ENCODE assay signal across 1 cellular context in the genomic region with DNA sequence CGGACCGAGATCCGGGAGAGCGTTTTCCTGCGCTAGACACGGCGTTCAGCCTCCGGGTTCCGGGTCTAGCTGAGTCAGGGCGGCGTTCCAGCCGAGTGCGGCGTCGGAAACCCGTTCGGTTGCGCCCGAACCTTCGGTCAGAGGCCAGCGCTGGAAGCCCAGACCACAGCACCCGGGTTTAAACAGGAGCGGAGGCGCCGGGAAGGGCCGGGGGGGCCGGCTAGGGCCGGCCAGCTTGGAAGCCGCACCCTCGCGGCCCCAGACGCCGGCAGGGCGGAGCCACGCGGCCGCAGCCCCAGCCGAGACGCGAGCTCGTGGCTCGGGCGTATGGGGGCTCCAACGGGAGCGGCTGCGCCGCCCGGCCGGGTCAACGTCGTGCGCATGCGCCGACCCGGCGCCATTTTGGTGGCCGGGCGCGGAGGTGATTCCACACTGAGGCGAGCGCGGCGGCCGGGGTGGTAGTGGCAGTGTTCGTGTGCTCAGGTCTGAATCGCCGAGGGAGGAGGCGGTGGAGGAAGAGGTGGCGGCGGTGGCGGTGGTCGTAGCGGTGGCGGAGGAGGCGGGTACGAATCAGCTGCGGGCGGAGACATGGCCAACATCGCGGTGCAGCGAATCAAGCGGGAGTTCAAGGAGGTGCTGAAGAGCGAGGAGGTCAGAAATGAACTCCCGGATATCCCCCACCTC.
TF ChIP-seq lines count a peak whose summit lies in the region.

A gene with protein sequence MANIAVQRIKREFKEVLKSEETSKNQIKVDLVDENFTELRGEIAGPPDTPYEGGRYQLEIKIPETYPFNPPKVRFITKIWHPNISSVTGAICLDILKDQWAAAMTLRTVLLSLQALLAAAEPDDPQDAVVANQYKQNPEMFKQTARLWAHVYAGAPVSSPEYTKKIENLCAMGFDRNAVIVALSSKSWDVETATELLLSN (plus strand): TSS at position 397 of the 684 bp plus-strand sequence. CDS start 192 bp downstream, at position 589.

TF ChIP-seq in GM12878, 131 proteins besides CTCF, POLR2A, EP300 and RAD21 (continued from another document and continues in another):
- TF ChIP-seq TCF7 (IDR thresholded peaks at IDR 0.05; ENCODE audit: borderline replicate concordance) (no peak), CHD4 (IDR thresholded peaks at IDR 0.05) (no peak), PAX5 (IDR thresholded peaks at IDR 0.05; ENCODE audit: borderline replicate concordance, low read depth, low read length) (no peak), SMC3 (IDR thresholded peaks at IDR 0.05; ENCODE audit: borderline replicate concordance, low read length) (no peak), POU2F2 (IDR thresholded peaks at IDR 0.05; ENCODE audit: borderline replicate concordance, low read depth, low read length) (0 out of 3 replicates have a peak, but pooled peaks have one; percentile 43), SREBF2 (IDR thresholded peaks at IDR 0.05; ENCODE audit: low read length) (no peak), RBBP5 (conservative IDR thresholded peaks at IDR 0.05) (no peak), SPI1 (IDR thresholded peaks at IDR 0.05; ENCODE audit: borderline replicate concordance, insufficient read depth, low read depth, low read length) (no peak), CBX5 (IDR thresholded peaks at IDR 0.05; ENCODE audit: low read depth) (0 out of 2 replicates have a peak, but pooled peaks have one; percentile 50), POLR2AphosphoS2 (IDR thresholded peaks at IDR 0.05; ENCODE audit: low read depth, low read length) (peak; percentile 55; the same call in 1 of the 2 replicates), ZNF207 (IDR thresholded peaks at IDR 0.05; ENCODE audit: borderline replicate concordance) (0 out of 2 replicates have a peak, but pooled peaks have one; percentile 43), SUPT20H (IDR thresholded peaks at IDR 0.05; ENCODE audit: borderline replicate concordance, control insufficient read depth, low read depth, low read length) (no peak), SIN3A (IDR thresholded peaks at IDR 0.05; ENCODE audit: low read depth, low read length) (no peak; the same call in 1 of the 2 replicates), CHD1 (IDR thresholded peaks at IDR 0.05; ENCODE audit: low read depth, low read length) (no peak), CBX3 (IDR thresholded peaks at IDR 0.05; ENCODE audit: borderline replicate concordance, low read depth) (no peak), IKZF2 (IDR thresholded peaks at IDR 0.05) (no peak), DPF2 (IDR thresholded peaks at IDR 0.05) (0 out of 2 replicates have a peak, but pooled peaks have one; percentile 59), EED (IDR thresholded peaks at IDR 0.05; ENCODE audit: low read depth) (peak; percentile 20), FOXM1 (IDR thresholded peaks at IDR 0.05; ENCODE audit: low read depth, low read length) (no peak), BHLHE40 (IDR thresholded peaks at IDR 0.05; ENCODE audit: borderline replicate concordance in 1 of 2, low read depth in 2 of 2, low read length in 1 of 2) (peak in 1 of 2 experiments; percentile 77; a peak in 3 of 4 replicates), KLF5 (IDR thresholded peaks at IDR 0.05; ENCODE audit: partially characterized antibody) (peak; percentile 43), RUNX3 (IDR thresholded peaks at IDR 0.05; ENCODE audit: low read length) (peak; percentile 40), MYC (IDR thresholded peaks at IDR 0.05; ENCODE audit: insufficient read depth, insufficient read length, insufficient replicate concordance, low read length, severe bottlenecking) (peak; percentile 19), PML (IDR thresholded peaks at IDR 0.05; ENCODE audit: low read length) (no peak; the same call in 1 of the 2 replicates), NR2F1 (conservative IDR thresholded peaks at IDR 0.05) (peak; percentile 73), MYB (IDR thresholded peaks at IDR 0.05; ENCODE audit: borderline replicate concordance, low read depth, low read length) (no peak), FOS (IDR thresholded peaks at IDR 0.05; ENCODE audit: borderline replicate concordance, extremely low read depth, insufficient read length) (no peak), STAT1 (conservative IDR thresholded peaks at IDR 0.05) (no peak; the same call in 1 of the 2 replicates), SP1 (IDR thresholded peaks at IDR 0.05; ENCODE audit: low read depth, low read length) (peak; percentile 24), ZZZ3 (IDR thresholded peaks at IDR 0.05; ENCODE audit: control insufficient read depth, insufficient read length, low read depth) (no peak), ZNF24 (IDR thresholded peaks at IDR 0.05) (0 out of 2 replicates have a peak, but pooled peaks have one; percentile 29), MXI1 (IDR thresholded peaks at IDR 0.05; ENCODE audit: low read depth, low read length) (peak; percentile 79; the same call in 1 of the 2 replicates), NBN (IDR thresholded peaks at IDR 0.05) (peak; percentile 67; the same call in 1 of the 2 replicates), HCFC1 (IDR thresholded peaks at IDR 0.05; ENCODE audit: low read length) (0 out of 2 replicates have a peak, but pooled peaks have one; percentile 3), SMAD5 (IDR thresholded peaks at IDR 0.05; ENCODE audit: low read depth) (no peak), POLR2AphosphoS5 (IDR thresholded peaks at IDR 0.05; ENCODE audit: low read length) (peak; percentile 90)
- TF ChIP-seq, protein P1, sequence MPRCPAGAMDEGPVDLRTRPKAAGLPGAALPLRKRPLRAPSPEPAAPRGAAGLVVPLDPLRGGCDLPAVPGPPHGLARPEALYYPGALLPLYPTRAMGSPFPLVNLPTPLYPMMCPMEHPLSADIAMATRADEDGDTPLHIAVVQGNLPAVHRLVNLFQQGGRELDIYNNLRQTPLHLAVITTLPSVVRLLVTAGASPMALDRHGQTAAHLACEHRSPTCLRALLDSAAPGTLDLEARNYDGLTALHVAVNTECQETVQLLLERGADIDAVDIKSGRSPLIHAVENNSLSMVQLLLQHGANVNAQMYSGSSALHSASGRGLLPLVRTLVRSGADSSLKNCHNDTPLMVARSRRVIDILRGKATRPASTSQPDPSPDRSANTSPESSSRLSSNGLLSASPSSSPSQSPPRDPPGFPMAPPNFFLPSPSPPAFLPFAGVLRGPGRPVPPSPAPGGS (IDR thresholded peaks at IDR 0.05; ENCODE audit: borderline replicate concordance, insufficient read depth, low read depth, low read length, poor library complexity, severe bottlenecking) = peak; percentile 19
- TF ChIP-seq, protein P2, sequence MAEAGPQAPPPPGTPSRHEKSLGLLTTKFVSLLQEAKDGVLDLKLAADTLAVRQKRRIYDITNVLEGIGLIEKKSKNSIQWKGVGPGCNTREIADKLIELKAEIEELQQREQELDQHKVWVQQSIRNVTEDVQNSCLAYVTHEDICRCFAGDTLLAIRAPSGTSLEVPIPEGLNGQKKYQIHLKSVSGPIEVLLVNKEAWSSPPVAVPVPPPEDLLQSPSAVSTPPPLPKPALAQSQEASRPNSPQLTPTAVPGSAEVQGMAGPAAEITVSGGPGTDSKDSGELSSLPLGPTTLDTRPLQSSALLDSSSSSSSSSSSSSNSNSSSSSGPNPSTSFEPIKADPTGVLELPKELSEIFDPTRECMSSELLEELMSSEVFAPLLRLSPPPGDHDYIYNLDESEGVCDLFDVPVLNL (IDR thresholded peaks at IDR 0.05; ENCODE audit: low read depth, low read length) = 0 out of 2 replicates have a peak, but pooled peaks have one; percentile 37
- TF ChIP-seq, protein P3, sequence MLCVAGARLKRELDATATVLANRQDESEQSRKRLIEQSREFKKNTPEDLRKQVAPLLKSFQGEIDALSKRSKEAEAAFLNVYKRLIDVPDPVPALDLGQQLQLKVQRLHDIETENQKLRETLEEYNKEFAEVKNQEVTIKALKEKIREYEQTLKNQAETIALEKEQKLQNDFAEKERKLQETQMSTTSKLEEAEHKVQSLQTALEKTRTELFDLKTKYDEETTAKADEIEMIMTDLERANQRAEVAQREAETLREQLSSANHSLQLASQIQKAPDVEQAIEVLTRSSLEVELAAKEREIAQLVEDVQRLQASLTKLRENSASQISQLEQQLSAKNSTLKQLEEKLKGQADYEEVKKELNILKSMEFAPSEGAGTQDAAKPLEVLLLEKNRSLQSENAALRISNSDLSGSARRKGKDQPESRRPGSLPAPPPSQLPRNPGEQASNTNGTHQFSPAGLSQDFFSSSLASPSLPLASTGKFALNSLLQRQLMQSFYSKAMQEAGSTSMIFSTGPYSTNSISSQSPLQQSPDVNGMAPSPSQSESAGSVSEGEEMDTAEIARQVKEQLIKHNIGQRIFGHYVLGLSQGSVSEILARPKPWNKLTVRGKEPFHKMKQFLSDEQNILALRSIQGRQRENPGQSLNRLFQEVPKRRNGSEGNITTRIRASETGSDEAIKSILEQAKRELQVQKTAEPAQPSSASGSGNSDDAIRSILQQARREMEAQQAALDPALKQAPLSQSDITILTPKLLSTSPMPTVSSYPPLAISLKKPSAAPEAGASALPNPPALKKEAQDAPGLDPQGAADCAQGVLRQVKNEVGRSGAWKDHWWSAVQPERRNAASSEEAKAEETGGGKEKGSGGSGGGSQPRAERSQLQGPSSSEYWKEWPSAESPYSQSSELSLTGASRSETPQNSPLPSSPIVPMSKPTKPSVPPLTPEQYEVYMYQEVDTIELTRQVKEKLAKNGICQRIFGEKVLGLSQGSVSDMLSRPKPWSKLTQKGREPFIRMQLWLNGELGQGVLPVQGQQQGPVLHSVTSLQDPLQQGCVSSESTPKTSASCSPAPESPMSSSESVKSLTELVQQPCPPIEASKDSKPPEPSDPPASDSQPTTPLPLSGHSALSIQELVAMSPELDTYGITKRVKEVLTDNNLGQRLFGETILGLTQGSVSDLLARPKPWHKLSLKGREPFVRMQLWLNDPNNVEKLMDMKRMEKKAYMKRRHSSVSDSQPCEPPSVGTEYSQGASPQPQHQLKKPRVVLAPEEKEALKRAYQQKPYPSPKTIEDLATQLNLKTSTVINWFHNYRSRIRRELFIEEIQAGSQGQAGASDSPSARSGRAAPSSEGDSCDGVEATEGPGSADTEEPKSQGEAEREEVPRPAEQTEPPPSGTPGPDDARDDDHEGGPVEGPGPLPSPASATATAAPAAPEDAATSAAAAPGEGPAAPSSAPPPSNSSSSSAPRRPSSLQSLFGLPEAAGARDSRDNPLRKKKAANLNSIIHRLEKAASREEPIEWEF (IDR thresholded peaks at IDR 0.05; ENCODE audit: insufficient replicate concordance, low read depth, low read length) = no peak
- TF ChIP-seq, protein P4, sequence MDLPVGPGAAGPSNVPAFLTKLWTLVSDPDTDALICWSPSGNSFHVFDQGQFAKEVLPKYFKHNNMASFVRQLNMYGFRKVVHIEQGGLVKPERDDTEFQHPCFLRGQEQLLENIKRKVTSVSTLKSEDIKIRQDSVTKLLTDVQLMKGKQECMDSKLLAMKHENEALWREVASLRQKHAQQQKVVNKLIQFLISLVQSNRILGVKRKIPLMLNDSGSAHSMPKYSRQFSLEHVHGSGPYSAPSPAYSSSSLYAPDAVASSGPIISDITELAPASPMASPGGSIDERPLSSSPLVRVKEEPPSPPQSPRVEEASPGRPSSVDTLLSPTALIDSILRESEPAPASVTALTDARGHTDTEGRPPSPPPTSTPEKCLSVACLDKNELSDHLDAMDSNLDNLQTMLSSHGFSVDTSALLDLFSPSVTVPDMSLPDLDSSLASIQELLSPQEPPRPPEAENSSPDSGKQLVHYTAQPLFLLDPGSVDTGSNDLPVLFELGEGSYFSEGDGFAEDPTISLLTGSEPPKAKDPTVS (IDR thresholded peaks at IDR 0.05; ENCODE audit: low read depth, low read length) = no peak
- TF ChIP-seq, protein P5, sequence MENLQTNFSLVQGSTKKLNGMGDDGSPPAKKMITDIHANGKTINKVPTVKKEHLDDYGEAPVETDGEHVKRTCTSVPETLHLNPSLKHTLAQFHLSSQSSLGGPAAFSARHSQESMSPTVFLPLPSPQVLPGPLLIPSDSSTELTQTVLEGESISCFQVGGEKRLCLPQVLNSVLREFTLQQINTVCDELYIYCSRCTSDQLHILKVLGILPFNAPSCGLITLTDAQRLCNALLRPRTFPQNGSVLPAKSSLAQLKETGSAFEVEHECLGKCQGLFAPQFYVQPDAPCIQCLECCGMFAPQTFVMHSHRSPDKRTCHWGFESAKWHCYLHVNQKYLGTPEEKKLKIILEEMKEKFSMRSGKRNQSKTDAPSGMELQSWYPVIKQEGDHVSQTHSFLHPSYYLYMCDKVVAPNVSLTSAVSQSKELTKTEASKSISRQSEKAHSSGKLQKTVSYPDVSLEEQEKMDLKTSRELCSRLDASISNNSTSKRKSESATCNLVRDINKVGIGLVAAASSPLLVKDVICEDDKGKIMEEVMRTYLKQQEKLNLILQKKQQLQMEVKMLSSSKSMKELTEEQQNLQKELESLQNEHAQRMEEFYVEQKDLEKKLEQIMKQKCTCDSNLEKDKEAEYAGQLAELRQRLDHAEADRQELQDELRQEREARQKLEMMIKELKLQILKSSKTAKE (IDR thresholded peaks at IDR 0.05; ENCODE audit: low read depth, poor library complexity, severe bottlenecking) = no peak
- TF ChIP-seq, protein P6, sequence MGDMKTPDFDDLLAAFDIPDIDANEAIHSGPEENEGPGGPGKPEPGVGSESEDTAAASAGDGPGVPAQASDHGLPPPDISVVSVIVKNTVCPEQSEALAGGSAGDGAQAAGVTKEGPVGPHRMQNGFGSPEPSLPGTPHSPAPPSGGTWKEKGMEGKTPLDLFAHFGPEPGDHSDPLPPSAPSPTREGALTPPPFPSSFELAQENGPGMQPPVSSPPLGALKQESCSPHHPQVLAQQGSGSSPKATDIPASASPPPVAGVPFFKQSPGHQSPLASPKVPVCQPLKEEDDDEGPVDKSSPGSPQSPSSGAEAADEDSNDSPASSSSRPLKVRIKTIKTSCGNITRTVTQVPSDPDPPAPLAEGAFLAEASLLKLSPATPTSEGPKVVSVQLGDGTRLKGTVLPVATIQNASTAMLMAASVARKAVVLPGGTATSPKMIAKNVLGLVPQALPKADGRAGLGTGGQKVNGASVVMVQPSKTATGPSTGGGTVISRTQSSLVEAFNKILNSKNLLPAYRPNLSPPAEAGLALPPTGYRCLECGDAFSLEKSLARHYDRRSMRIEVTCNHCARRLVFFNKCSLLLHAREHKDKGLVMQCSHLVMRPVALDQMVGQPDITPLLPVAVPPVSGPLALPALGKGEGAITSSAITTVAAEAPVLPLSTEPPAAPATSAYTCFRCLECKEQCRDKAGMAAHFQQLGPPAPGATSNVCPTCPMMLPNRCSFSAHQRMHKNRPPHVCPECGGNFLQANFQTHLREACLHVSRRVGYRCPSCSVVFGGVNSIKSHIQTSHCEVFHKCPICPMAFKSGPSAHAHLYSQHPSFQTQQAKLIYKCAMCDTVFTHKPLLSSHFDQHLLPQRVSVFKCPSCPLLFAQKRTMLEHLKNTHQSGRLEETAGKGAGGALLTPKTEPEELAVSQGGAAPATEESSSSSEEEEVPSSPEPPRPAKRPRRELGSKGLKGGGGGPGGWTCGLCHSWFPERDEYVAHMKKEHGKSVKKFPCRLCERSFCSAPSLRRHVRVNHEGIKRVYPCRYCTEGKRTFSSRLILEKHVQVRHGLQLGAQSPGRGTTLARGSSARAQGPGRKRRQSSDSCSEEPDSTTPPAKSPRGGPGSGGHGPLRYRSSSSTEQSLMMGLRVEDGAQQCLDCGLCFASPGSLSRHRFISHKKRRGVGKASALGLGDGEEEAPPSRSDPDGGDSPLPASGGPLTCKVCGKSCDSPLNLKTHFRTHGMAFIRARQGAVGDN (IDR thresholded peaks at IDR 0.05) = peak; percentile 74
